Comparison of ENCODE assay signal across 29 cellular contexts in genomic region chr7:153397906-153398305, GRCh38.
DNase-seq lines count a peak whose midpoint lies in the region; ATAC-seq, FAIRE-seq and TF ChIP-seq lines count a peak whose summit lies in the region.
"Had no signal": no experiment of that assay in that cellular context is flagged by ENCODE, and none has a peak within 500 bp of the region (broad histone marks: within the 10 kb centered on the region; RNA-seq: fewer than 3 reads in every experiment).

No MANE protein-coding gene starts in this region.

- in situ Hi-C loops in K562 (cut with MboI), result no loop called here

- no peaks in the 10 kb centered on the region for H3K9me3 ChIP-seq in K562 (replicated peaks; ENCODE audit: control insufficient read depth, insufficient read depth, low read depth, low read length)
- H3K9me3 ChIP-seq: A549, BE2C had no signal

- no peak for FAIRE-seq in K562 (lab: Jason Lieb, UNC)
- FAIRE-seq: A204.1, A549, D721Med had no signal

- no peak overlapping the region for H2AFZ ChIP-seq in K562 (ENCODE audit: low read depth, low read length)

- POLR2A ChIA-PET in K562 (lab: Yijun Ruan, JAX), result interaction anchor here (0.8 to 1.4 kb wide), 6 partner anchors 8 to 1773 kb away, joined by 3 to 9 read pairs (median 4); no protein-coding TSS in a partner anchor

- H3K4me2 ChIP-seq in K562 (ENCODE audit: insufficient read depth, low read length), result no peak overlapping the region
- H3K4me2 ChIP-seq: A549; BLaER1; BLaER1 treated with 17β-estradiol and CSF1 and Interleukin-3, amounts not matched to agents 10 nM and 100 nM had no signal

- intact Hi-C loops in K562 (cut with micrococcal nuclease), result no loop called here

- no peak overlapping the region for H3K4me3 ChIP-seq in K562
- H3K4me3 ChIP-seq: A549; BLaER1; BLaER1 treated with 17β-estradiol and CSF1 and Interleukin-3, amounts not matched to agents 10 nM and 100 nM had no signal

- peak; percentile 5 for ATAC-seq in K562
- ATAC-seq: A549; CD8-positive, alpha-beta T cell had no signal

- H3K9me1 ChIP-seq in K562 (ENCODE audit: control insufficient read depth, insufficient read depth, low read length), result no peaks in the 10 kb centered on the region

- BruUV-seq in K562 (replicated peaks; lab: Mats Ljungman, UMichigan), result no TSS peak

- H3K27me3 ChIP-seq in K562 (ENCODE audit: control insufficient read depth in 2 of 2, insufficient read depth in 2 of 2, low read length in 2 of 2), result no peaks in the 10 kb centered on the region
- H3K27me3 ChIP-seq: BE2C; BLaER1; BLaER1 treated with 17β-estradiol and CSF1 and Interleukin-3, amounts not matched to agents 10 nM and 100 nM had no signal

- peaks cover 80% of the 10 kb centered on the region for H3K36me3 ChIP-seq in K562 (ENCODE audit: control insufficient read depth, insufficient read depth, low read length)
- H3K36me3 ChIP-seq: BE2C; BLaER1; BLaER1 treated with 17β-estradiol and CSF1 and Interleukin-3, amounts not matched to agents 10 nM and 100 nM had no signal

- no peak overlapping the region for H3K9ac ChIP-seq in K562 (ENCODE audit: insufficient read depth in 1 of 2, low read depth in 2 of 2, low read length in 2 of 2)
- H3K9ac ChIP-seq: BLaER1; BLaER1 treated with 17β-estradiol and CSF1 and Interleukin-3, amounts not matched to agents 10 nM and 100 nM had no signal

- H4K20me1 ChIP-seq in K562 (replicated peaks; ENCODE audit: control insufficient read depth, insufficient read depth, low read length), result no peaks in the 10 kb centered on the region
- H4K20me1 ChIP-seq: BLaER1; BLaER1 treated with 17β-estradiol and CSF1 and Interleukin-3, amounts not matched to agents 10 nM and 100 nM had no signal

- no peak for TF ChIP-seq RAD21 in K562 (CRISPR knock-in tag; conservative IDR thresholded peaks at IDR 0.05 in 1 of 2, IDR thresholded peaks at IDR 0.05 in 1 of 2)

- CTCF ChIA-PET in K562 (lab: Yijun Ruan, JAX; ENCODE audit: low intra/inter-chr PET ratio), result no interaction called here

- WGBS in K562 (ENCODE audit: insufficient coverage, low coverage, missing lambda C conversion rate), result 92% methylated on average over 3 of the region's 3 CpGs

- H3K79me2 ChIP-seq in K562 (ENCODE audit: control insufficient read depth, insufficient read depth, low read length), result no peaks in the 10 kb centered on the region

- no peak overlapping the region for H3K27ac ChIP-seq in K562 (ENCODE audit: extremely low read depth, low read depth, low read length)
- H3K27ac ChIP-seq: 22Rv1; A549; BLaER1; BLaER1 treated with 17β-estradiol and CSF1 and Interleukin-3, amounts not matched to agents 10 nM and 100 nM; C4-2B had no signal

- no peak for TF ChIP-seq CTCF in K562 (IDR thresholded peaks at IDR 0.05 in 2 of 3, conservative IDR thresholded peaks at IDR 0.05 in 1 of 3; ENCODE audit: insufficient read depth in 2 of 3, low read depth in 1 of 3, low read length in 3 of 3)

- peak; percentile 26 for TF ChIP-seq POLR2A in K562 (conservative IDR thresholded peaks at IDR 0.05)

- DNase-seq in K562 (ENCODE audit: extremely low read depth in 1 of 4, low spot score in 3 of 4) (no peak), SIG-M5 treated with dmso at 0.1 percent for 504 hours (lab: John Stamatoyannopoulos, UW; ENCODE audit: unreplicated experiment) (no peak)
- DNase-seq: 8988T; ACHN; AML-193; BE2C; C1 segment of cervical spinal cord; Caco-2; Calu3; CD4-positive, alpha-beta memory T cell; CD4-positive, alpha-beta T cell; CD4-positive, CD25-positive, alpha-beta regulatory T cell; CD8-positive, alpha-beta memory T cell; CD8-positive, alpha-beta T cell; COR-L47; DMS 273 treated with DMSO at 0.1 percent for 48 hours; DMS153; DMS53; DMS79; DMS79 treated with DMSO at 0.1 percent for 48 hours; DND-41; EL had no signal

- H3K4me1 ChIP-seq in K562 (replicated peaks in 1 of 2; ENCODE audit: control insufficient read depth in 2 of 2, insufficient read depth in 2 of 2, low read length in 2 of 2), result peaks cover 0 to 3% of the 10 kb centered on the region in 2 experiments; a peak in 1 of 5 replicates
- H3K4me1 ChIP-seq: A549; BE2C; BLaER1; BLaER1 treated with 17β-estradiol and CSF1 and Interleukin-3, amounts not matched to agents 10 nM and 100 nM; Caco-2 had no signal

- no peak for TF ChIP-seq EP300 in K562 (IDR thresholded peaks at IDR 0.05; ENCODE audit: low read length)

TF ChIP-seq in K562, 482 proteins besides CTCF, POLR2A, EP300 and RAD21 (continues in another document):
- 0 out of 2 replicates have a peak, but pooled peaks have one; percentile 78 for TF ChIP-seq HNRNPUL1 (IDR thresholded peaks at IDR 0.05; ENCODE audit: low read length)
- TF ChIP-seq ZNF280A (IDR thresholded peaks at IDR 0.05; ENCODE audit: low read depth, partially characterized antibody), result no peak
- TF ChIP-seq XRCC4 (IDR thresholded peaks at IDR 0.05; ENCODE audit: extremely low read depth, insufficient read depth, insufficient read length), result no peak
- TF ChIP-seq RBM39 (optimal IDR thresholded peaks at IDR 0.05; ENCODE audit: low read depth, low read length), result no peak
- peak; percentile 22 for TF ChIP-seq POLR2B (IDR thresholded peaks at IDR 0.05; ENCODE audit: low read depth, partially characterized antibody)
- no peak for TF ChIP-seq ZNF175 (CRISPR knock-in tag; IDR thresholded peaks at IDR 0.05; ENCODE audit: low read depth)
- TF ChIP-seq ZNF561 (CRISPR knock-in tag; conservative IDR thresholded peaks at IDR 0.05), result no peak
- no peak for TF ChIP-seq KDM4B (IDR thresholded peaks at IDR 0.05; ENCODE audit: borderline replicate concordance in 2 of 2, low read depth in 1 of 2)
- no peak for TF ChIP-seq ATF3 (IDR thresholded peaks at IDR 0.05)
- no peak for TF ChIP-seq ATF3 (CRISPR knock-in tag; conservative IDR thresholded peaks at IDR 0.05)
- no peak for TF ChIP-seq ZBTB49 (CRISPR knock-in tag; IDR thresholded peaks at IDR 0.05; ENCODE audit: borderline replicate concordance)
- TF ChIP-seq KAT2B (IDR thresholded peaks at IDR 0.05; ENCODE audit: low read depth, low read length), result no peak
- peak; percentile 71 for TF ChIP-seq THRB (CRISPR knock-in tag; conservative IDR thresholded peaks at IDR 0.05)
- TF ChIP-seq BMI1 (IDR thresholded peaks at IDR 0.05; ENCODE audit: low read length), result no peak
- no peak for TF ChIP-seq ZNF445 (CRISPR knock-in tag; IDR thresholded peaks at IDR 0.05; ENCODE audit: low read depth)
- 0 out of 2 replicates have a peak, but pooled peaks have one; percentile 19 for TF ChIP-seq PML (IDR thresholded peaks at IDR 0.05; ENCODE audit: low read length)
